In the genomic region with DNA sequence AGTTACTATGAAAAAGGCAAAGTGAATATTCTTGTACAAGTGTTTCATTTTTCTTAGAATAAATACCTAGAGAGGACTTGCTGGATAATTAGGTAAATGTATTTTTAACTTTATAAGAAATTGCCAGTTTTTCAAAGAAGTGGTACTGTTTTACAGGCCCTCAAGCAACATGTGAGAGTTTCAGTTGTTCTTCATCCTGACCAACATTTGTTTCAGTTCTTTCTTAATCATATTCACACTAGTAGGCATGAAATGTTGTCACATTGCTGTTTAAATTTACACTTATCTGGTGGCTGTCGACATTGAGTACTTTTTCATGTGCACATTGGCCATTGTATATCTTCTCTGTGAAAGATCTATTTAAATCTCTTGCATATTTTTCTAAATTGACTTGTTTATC, we compare ENCODE assay signal across 23 cellular contexts.
"Had no signal": no experiment of that assay in that cellular context is flagged by ENCODE, and none has a peak within 500 bp of the region (broad histone marks: within the 10 kb centered on the region; RNA-seq: fewer than 3 reads in every experiment).

No MANE protein-coding gene starts in this region.

- H3K4me1 Mint-ChIP-seq: endodermal cell had no signal

- H3K27ac Mint-ChIP-seq: activated T-cell treated with anti-CD3 and anti-CD28 coated beads, Interleukin-2, amount 50 U/mL, for 24 hours; endodermal cell; naive thymus-derived CD4-positive, alpha-beta T cell; progenitor cell of endocrine pancreas; stimulated activated naive CD8-positive, alpha-beta T cell treated with anti-CD3 and anti-CD28 coated beads, Interleukin-15, Interleukin-2, amounts not matched to agents 100 ng/mL and 50 ng/mL, for 24 hours had no signal

- DNase-seq: activated CD4-positive, alpha-beta T cell treated with anti-CD3 and anti-CD28 coated beads for 1 hour; activated CD4-positive, alpha-beta T cell treated with anti-CD3 and anti-CD28 coated beads, Interleukin-2, amount 50 U/mL, for 1 hour; activated CD8-positive, alpha-beta memory T cell treated with anti-CD3 and anti-CD28 coated beads for 24 hours; activated CD8-positive, alpha-beta memory T cell treated with anti-CD3 and anti-CD28 coated beads, Interleukin-2, amount 50 U/mL, for 4 hours; activated naive CD4-positive, alpha-beta T cell treated with Interleukin-2 at 50 U/mL for 16 hours; activated T-cell treated with anti-CD3 and anti-CD28 coated beads, Interleukin-2, amount 50 U/mL, for 24 hours; anterior cingulate cortex; body of pancreas; cortex of kidney; endodermal cell; esophagus squamous epithelium; gastrocnemius medialis; head of caudate nucleus; hypothalamus; left ventricle myocardium inferior; naive thymus-derived CD4-positive, alpha-beta T cell; retina; sigmoid colon; stimulated activated CD4-positive, alpha-beta T cell treated with anti-CD3 and anti-CD28 coated beads, Interleukin-15, amount 100 ng/mL, for 24 hours; stimulated activated CD8-positive, alpha-beta memory T cell treated with anti-CD3 and anti-CD28 coated beads, Interleukin-4, amount 100 ng/mL, for 48 hours; tibial artery had no signal

- H3K4me3 Mint-ChIP-seq: activated T-cell treated with anti-CD3 and anti-CD28 coated beads, Interleukin-2, amount 50 U/mL, for 24 hours; endodermal cell; naive thymus-derived CD4-positive, alpha-beta T cell; stimulated activated naive CD8-positive, alpha-beta T cell treated with anti-CD3 and anti-CD28 coated beads, Interleukin-15, Interleukin-2, amounts not matched to agents 100 ng/mL and 50 ng/mL, for 24 hours had no signal

- ATAC-seq: body of pancreas; gastrocnemius medialis; naive thymus-derived CD4-positive, alpha-beta T cell had no signal

- H3K27me3 Mint-ChIP-seq: progenitor cell of endocrine pancreas had no signal
